14 cellular contexts compared by ENCODE assay signal in genomic region chr2:117378653-117379052, GRCh38.
DNase-seq lines count a peak whose midpoint lies in the region; ATAC-seq and TF ChIP-seq lines count a peak whose summit lies in the region.
"Had no signal": no experiment of that assay in that cellular context is flagged by ENCODE, and none has a peak within 500 bp of the region (broad histone marks: within the 10 kb centered on the region; RNA-seq: fewer than 3 reads in every experiment).

No MANE protein-coding gene starts in this region.

- intact Hi-C loops in thyroid gland (cut with DNase I) (no loop called here), dorsolateral prefrontal cortex (cut with DNase I) (no loop called here)

- no peaks in the 10 kb centered on the region for H3K36me3 ChIP-seq in thyroid gland

- H3K27ac ChIP-seq in thyroid gland (no peak overlapping the region), dorsolateral prefrontal cortex (no peak overlapping the region)
- H3K27ac ChIP-seq: RWPE1 had no signal

- H3K4me3 ChIP-seq in thyroid gland (replicated peaks in 1 of 3) (no peak overlapping the region), dorsolateral prefrontal cortex (no peak overlapping the region)

- no peaks in the 10 kb centered on the region for H3K27me3 ChIP-seq in thyroid gland
- H3K27me3 ChIP-seq in dorsolateral prefrontal cortex = no peaks in the 10 kb centered on the region

- TF ChIP-seq POLR2A in thyroid gland (IDR thresholded peaks at IDR 0.05) = no peak

- no peaks in the 10 kb centered on the region for H3K4me1 ChIP-seq in thyroid gland

- ATAC-seq in GM18858 (IDR thresholded peaks at IDR 0.05; ENCODE audit: unreplicated experiment) (peak; percentile 94), GM21528 (IDR thresholded peaks at IDR 0.05; ENCODE audit: low FRiP score, unreplicated experiment) (peak; percentile 67), HG03060 (IDR thresholded peaks at IDR 0.05; ENCODE audit: low read depth, unreplicated experiment) (peak; percentile 99), HG03575 (IDR thresholded peaks at IDR 0.05; ENCODE audit: extremely low read depth, insufficient number of reproducible peaks, low FRiP score, unreplicated experiment) (peak; percentile 87)

- no peaks in the 10 kb centered on the region for H3K9me3 ChIP-seq in thyroid gland

- WGBS in thyroid gland, 2 donors = 66 to 67% methylated on average over 4 of the region's 4 CpGs

- TF ChIP-seq CTCF in thyroid gland (IDR thresholded peaks at IDR 0.05) = no peak
- TF ChIP-seq CTCF in dorsolateral prefrontal cortex (IDR thresholded peaks at IDR 0.05 in 54 of 56, conservative IDR thresholded peaks at IDR 0.05 in 2 of 56; ENCODE audit: low read depth in 1 of 56, partially characterized antibody in 56 of 56) = no peak

- no peak for DNase-seq in thyroid gland
- no peak for DNase-seq in activated T-cell treated with anti-CD3 and anti-CD28 coated beads, Interleukin-2, amount 50 U/mL, for 48 hours
- no peak for DNase-seq in midbrain (lab: John Stamatoyannopoulos, UW)
- DNase-seq in dorsolateral prefrontal cortex = no peak
- DNase-seq: activated effector memory CD4-positive, alpha-beta T cell treated with anti-CD3 and anti-CD28 coated beads, Interleukin-2, amount 50 U/mL, for 16 hours; NCI-H2081; NCI-H748 treated with DMSO at 0.1 percent for 48 hours; stimulated activated CD4-positive, alpha-beta T cell treated with anti-CD3 and anti-CD28 coated beads, Interleukin-4, amount 100 ng/mL, for 1 hour; trophoblast cell had no signal
